1 cellular context compared by ENCODE assay signal in the genomic region with DNA sequence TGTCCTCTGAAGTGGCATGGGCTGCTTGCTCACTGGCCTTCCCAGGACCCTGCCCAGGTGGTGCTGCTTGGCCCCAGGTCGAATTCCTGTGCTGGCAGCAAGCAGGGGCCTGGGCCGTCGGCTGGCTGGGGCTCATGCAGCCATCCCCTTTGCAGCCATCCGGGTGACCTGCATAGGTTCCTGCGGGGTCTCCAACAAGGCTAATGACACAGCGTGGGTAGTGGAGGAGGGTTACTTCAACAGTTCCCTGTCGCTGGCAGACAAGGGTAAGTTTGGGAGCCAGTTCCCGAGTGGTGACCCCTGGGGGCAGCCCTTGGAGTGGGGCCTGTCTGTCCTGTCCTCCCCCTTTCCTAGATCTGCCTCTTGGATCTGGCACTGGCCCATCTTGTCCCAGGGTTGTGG.
TF ChIP-seq lines count a peak whose summit lies in the region.

No MANE protein-coding gene starts in this region.

TF ChIP-seq in WTC11, 78 proteins besides CTCF, POLR2A, EP300 and RAD21:
- TF ChIP-seq JUN (CRISPR knock-in tag; IDR thresholded peaks at IDR 0.05) (no peak), NFE2L1 (CRISPR knock-in tag; IDR thresholded peaks at IDR 0.05) (no peak), JAZF1 (CRISPR knock-in tag; IDR thresholded peaks at IDR 0.05) (no peak), HMGA2 (CRISPR knock-in tag; IDR thresholded peaks at IDR 0.05) (no peak), GTF2I (CRISPR knock-in tag; conservative IDR thresholded peaks at IDR 0.05) (no peak), ATF1 (CRISPR knock-in tag; IDR thresholded peaks at IDR 0.05) (no peak), RELA (CRISPR knock-in tag; IDR thresholded peaks at IDR 0.05; ENCODE audit: borderline replicate concordance) (no peak), ZNF232 (CRISPR knock-in tag; IDR thresholded peaks at IDR 0.05) (no peak), EMX1 (CRISPR knock-in tag; IDR thresholded peaks at IDR 0.05) (no peak), ELF4 (CRISPR knock-in tag; IDR thresholded peaks at IDR 0.05; ENCODE audit: low read depth) (no peak), TEAD1 (CRISPR knock-in tag; IDR thresholded peaks at IDR 0.05) (no peak), ZNF396 (CRISPR knock-in tag; IDR thresholded peaks at IDR 0.05; ENCODE audit: borderline replicate concordance) (no peak), ESRRA (CRISPR knock-in tag; IDR thresholded peaks at IDR 0.05; ENCODE audit: borderline replicate concordance) (no peak)
- TF ChIP-seq, protein P1, sequence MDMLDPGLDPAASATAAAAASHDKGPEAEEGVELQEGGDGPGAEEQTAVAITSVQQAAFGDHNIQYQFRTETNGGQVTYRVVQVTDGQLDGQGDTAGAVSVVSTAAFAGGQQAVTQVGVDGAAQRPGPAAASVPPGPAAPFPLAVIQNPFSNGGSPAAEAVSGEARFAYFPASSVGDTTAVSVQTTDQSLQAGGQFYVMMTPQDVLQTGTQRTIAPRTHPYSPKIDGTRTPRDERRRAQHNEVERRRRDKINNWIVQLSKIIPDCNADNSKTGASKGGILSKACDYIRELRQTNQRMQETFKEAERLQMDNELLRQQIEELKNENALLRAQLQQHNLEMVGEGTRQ (CRISPR knock-in tag; IDR thresholded peaks at IDR 0.05) = no peak
- TF ChIP-seq, protein P2, sequence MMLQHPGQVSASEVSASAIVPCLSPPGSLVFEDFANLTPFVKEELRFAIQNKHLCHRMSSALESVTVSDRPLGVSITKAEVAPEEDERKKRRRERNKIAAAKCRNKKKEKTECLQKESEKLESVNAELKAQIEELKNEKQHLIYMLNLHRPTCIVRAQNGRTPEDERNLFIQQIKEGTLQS (CRISPR knock-in tag; conservative IDR thresholded peaks at IDR 0.05) = no peak
- TF ChIP-seq, protein P3, sequence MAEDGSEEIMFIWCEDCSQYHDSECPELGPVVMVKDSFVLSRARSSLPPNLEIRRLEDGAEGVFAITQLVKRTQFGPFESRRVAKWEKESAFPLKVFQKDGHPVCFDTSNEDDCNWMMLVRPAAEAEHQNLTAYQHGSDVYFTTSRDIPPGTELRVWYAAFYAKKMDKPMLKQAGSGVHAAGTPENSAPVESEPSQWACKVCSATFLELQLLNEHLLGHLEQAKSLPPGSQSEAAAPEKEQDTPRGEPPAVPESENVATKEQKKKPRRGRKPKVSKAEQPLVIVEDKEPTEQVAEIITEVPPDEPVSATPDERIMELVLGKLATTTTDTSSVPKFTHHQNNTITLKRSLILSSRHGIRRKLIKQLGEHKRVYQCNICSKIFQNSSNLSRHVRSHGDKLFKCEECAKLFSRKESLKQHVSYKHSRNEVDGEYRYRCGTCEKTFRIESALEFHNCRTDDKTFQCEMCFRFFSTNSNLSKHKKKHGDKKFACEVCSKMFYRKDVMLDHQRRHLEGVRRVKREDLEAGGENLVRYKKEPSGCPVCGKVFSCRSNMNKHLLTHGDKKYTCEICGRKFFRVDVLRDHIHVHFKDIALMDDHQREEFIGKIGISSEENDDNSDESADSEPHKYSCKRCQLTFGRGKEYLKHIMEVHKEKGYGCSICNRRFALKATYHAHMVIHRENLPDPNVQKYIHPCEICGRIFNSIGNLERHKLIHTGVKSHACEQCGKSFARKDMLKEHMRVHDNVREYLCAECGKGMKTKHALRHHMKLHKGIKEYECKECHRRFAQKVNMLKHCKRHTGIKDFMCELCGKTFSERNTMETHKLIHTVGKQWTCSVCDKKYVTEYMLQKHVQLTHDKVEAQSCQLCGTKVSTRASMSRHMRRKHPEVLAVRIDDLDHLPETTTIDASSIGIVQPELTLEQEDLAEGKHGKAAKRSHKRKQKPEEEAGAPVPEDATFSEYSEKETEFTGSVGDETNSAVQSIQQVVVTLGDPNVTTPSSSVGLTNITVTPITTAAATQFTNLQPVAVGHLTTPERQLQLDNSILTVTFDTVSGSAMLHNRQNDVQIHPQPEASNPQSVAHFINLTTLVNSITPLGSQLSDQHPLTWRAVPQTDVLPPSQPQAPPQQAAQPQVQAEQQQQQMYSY (CRISPR knock-in tag; IDR thresholded peaks at IDR 0.05) = no peak
- TF ChIP-seq, protein P4, sequence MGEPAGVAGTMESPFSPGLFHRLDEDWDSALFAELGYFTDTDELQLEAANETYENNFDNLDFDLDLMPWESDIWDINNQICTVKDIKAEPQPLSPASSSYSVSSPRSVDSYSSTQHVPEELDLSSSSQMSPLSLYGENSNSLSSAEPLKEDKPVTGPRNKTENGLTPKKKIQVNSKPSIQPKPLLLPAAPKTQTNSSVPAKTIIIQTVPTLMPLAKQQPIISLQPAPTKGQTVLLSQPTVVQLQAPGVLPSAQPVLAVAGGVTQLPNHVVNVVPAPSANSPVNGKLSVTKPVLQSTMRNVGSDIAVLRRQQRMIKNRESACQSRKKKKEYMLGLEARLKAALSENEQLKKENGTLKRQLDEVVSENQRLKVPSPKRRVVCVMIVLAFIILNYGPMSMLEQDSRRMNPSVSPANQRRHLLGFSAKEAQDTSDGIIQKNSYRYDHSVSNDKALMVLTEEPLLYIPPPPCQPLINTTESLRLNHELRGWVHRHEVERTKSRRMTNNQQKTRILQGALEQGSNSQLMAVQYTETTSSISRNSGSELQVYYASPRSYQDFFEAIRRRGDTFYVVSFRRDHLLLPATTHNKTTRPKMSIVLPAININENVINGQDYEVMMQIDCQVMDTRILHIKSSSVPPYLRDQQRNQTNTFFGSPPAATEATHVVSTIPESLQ (CRISPR knock-in tag; IDR thresholded peaks at IDR 0.05) = no peak
- TF ChIP-seq, protein P5, sequence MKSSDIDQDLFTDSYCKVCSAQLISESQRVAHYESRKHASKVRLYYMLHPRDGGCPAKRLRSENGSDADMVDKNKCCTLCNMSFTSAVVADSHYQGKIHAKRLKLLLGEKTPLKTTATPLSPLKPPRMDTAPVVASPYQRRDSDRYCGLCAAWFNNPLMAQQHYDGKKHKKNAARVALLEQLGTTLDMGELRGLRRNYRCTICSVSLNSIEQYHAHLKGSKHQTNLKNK (CRISPR knock-in tag; IDR thresholded peaks at IDR 0.05) = no peak
- TF ChIP-seq, protein P6, sequence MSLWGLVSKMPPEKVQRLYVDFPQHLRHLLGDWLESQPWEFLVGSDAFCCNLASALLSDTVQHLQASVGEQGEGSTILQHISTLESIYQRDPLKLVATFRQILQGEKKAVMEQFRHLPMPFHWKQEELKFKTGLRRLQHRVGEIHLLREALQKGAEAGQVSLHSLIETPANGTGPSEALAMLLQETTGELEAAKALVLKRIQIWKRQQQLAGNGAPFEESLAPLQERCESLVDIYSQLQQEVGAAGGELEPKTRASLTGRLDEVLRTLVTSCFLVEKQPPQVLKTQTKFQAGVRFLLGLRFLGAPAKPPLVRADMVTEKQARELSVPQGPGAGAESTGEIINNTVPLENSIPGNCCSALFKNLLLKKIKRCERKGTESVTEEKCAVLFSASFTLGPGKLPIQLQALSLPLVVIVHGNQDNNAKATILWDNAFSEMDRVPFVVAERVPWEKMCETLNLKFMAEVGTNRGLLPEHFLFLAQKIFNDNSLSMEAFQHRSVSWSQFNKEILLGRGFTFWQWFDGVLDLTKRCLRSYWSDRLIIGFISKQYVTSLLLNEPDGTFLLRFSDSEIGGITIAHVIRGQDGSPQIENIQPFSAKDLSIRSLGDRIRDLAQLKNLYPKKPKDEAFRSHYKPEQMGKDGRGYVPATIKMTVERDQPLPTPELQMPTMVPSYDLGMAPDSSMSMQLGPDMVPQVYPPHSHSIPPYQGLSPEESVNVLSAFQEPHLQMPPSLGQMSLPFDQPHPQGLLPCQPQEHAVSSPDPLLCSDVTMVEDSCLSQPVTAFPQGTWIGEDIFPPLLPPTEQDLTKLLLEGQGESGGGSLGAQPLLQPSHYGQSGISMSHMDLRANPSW (CRISPR knock-in tag; conservative IDR thresholded peaks at IDR 0.05; ENCODE audit: low read depth) = no peak
